In the genomic region with DNA sequence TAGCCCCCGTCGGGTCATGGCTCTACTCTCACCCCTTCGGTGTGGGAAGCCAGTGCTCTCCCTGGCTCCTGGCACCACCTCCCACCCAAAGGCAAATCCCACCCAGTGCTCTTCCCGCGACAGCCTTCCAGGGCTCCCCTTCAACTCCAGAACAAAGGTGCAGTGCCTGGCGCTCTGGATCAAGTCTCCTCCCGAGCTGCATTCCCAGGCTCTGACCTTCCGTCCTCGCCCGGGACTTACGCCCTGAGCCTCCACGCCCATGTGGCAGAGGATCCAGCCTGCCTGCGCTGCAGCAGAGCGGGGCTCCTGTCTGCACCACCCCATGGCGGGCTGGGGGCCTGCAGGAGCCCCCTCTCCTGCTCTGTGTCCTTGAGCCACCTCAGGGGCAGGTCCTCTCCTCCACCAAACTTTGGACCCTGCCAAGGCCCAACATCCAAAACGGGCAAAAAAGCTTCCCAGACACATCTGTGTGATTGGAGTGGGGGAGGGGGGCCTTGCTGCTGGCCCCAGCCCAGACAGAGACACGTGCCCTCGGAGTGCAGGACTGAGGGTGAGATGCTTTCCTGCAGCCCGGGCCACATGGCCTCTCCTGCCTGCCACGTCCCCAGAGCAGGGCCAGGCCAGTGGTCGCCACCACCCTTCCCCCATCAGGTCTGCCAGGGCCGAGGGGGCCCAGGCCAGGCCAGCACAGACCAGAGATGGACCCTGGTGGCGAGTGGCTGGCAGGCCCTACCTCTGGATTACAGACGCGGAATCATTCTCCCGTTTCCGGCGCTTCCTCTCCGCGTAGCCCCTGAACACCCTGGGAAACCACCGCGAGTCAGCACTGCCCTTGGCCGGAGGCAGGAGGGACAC, we compare ENCODE assay signal across 9 cellular contexts. TPM values are rescaled to one million over a fixed set of nuclear protein-coding genes. Genes with fewer than 3 reads are reported as not detected.
DNase-seq lines count a peak whose midpoint lies in the region; ATAC-seq and TF ChIP-seq lines count a peak whose summit lies in the region.
"Had no signal": no experiment of that assay in that cellular context is flagged by ENCODE, and none has a peak within 500 bp of the region (broad histone marks: within the 10 kb centered on the region; RNA-seq: fewer than 3 reads in every experiment).

No MANE protein-coding gene starts in this region.

- H3K36me3 Mint-ChIP-seq in WTC11: peaks cover 3% of the 10 kb centered on the region; the same call in 1 of the 2 replicates

- H3K4me1 ChIP-seq in heart right ventricle: peaks cover 18 to 36% (median 29%) of the 10 kb centered on the region in 9 donors

- DNase-seq in GM12865 (ENCODE audit: low read depth) (no peak), WTC11 (ENCODE audit: low spot score) (peak; percentile 57), heart right ventricle (no peak), posterior vena cava (ENCODE audit: low spot score) (peak; percentile 86), GM10248 (ENCODE audit: extremely low spot score) (no peak), GM13977 (ENCODE audit: low spot score) (no peak), NCI-H128 (lab: John Stamatoyannopoulos, UW; ENCODE audit: unreplicated experiment) (no peak), SKM-1 (lab: John Stamatoyannopoulos, UW; ENCODE audit: unreplicated experiment) (no peak)

- CTCF ChIA-PET in WTC11 (lab: Charles Lee): interaction anchor here (0.6 to 1.9 kb wide), 5 partner anchors 80 to 1187 kb away, joined by 3 to 8 read pairs (median 3); a partner anchor contains a TSS
- CTCF ChIA-PET in GM10248 (lab: Yijun Ruan, JAX): interaction anchor here (0.9 to 1.0 kb wide), 2 partner anchors 9 to 153 kb away, joined by 3 read pairs; a partner anchor contains a TSS

- H3K4me3 Mint-ChIP-seq in WTC11: peak overlapping the region; percentile 72

- POLR2A ChIA-PET in WTC11 (lab: Charles Lee): interaction anchor here (1.1 to 2.6 kb wide), 2 partner anchors 32 to 134 kb away, joined by 3 to 11 read pairs; a partner anchor contains a TSS
- POLR2A ChIA-PET in GM10248 (lab: Yijun Ruan, JAX): no interaction called here

- intact Hi-C loops in heart right ventricle (cut with DNase I): loop anchor here in 2 of 10 donors (5.0 to 10.0 kb wide), 2 partner anchors 32 to 150 kb away; a partner anchor contains a TSS
- intact Hi-C loops in posterior vena cava (cut with DNase I): no loop called here

- peak; percentile 14 for ATAC-seq in WTC11
- peak in 5 of 8 donors; percentile 3 to 31 (median 10) for ATAC-seq in heart right ventricle

- H3K9me3 Mint-ChIP-seq in WTC11: no peaks in the 10 kb centered on the region

- no peak for TF ChIP-seq CTCF in GM12865 (IDR thresholded peaks at IDR 0.05; ENCODE audit: insufficient read depth, low read depth, low read length, missing control alignments)
- no peak for TF ChIP-seq CTCF in WTC11 (IDR thresholded peaks at IDR 0.05)
- TF ChIP-seq CTCF in heart right ventricle (IDR thresholded peaks at IDR 0.05): no peak
- TF ChIP-seq CTCF in GM10248 (IDR thresholded peaks at IDR 0.05; ENCODE audit: control extremely low read depth, extremely low read depth, low read depth, missing control alignments): no peak
- TF ChIP-seq CTCF in GM13977 (IDR thresholded peaks at IDR 0.05; ENCODE audit: extremely low read depth, insufficient read depth, missing control alignments): no peak

- H3K27me3 ChIP-seq in heart right ventricle: no peaks in the 10 kb centered on the region

- peaks cover 6% of the 10 kb centered on the region for H3K4me1 Mint-ChIP-seq in WTC11

- H3K27me3 Mint-ChIP-seq in WTC11 (ENCODE audit: low read depth): no peaks in the 10 kb centered on the region

- 55 to 57% methylated on average over 33 of the region's 33 CpGs for WGBS in heart right ventricle, 2 donors

- peak overlapping the region; percentile 68 for H3K27ac Mint-ChIP-seq in WTC11

- in situ Hi-C loops in GM13977 (cut with MboI; ENCODE audit: low pct_unique_long_range_greater_than_20kb, low sequenced_read_pairs, unreplicated experiment): no loop called here

- peak overlapping the region; percentile 42 for H3K4me3 ChIP-seq in GM12865 (ENCODE audit: low read depth, low read length)
- peak overlapping the region in 9 of 10 donors; percentile 19 to 54 (median 51) for H3K4me3 ChIP-seq in heart right ventricle

- H3K36me3 ChIP-seq in heart right ventricle: peaks cover 0 to 36% (median 0%) of the 10 kb centered on the region in 9 donors

- peak overlapping the region in 9 of 10 donors; percentile 3 to 75 (median 67) for H3K27ac ChIP-seq in heart right ventricle

- H3K9me3 ChIP-seq in heart right ventricle: no peaks in the 10 kb centered on the region

TF ChIP-seq in WTC11, 78 proteins besides CTCF, POLR2A, EP300 and RAD21:
- TF ChIP-seq, protein P1, sequence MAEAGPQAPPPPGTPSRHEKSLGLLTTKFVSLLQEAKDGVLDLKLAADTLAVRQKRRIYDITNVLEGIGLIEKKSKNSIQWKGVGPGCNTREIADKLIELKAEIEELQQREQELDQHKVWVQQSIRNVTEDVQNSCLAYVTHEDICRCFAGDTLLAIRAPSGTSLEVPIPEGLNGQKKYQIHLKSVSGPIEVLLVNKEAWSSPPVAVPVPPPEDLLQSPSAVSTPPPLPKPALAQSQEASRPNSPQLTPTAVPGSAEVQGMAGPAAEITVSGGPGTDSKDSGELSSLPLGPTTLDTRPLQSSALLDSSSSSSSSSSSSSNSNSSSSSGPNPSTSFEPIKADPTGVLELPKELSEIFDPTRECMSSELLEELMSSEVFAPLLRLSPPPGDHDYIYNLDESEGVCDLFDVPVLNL (CRISPR knock-in tag; IDR thresholded peaks at IDR 0.05; ENCODE audit: borderline replicate concordance, low read depth): no peak
- TF ChIP-seq GABPB1 (CRISPR knock-in tag; IDR thresholded peaks at IDR 0.05): peak; percentile 45; the same call in 1 of the 2 replicates
TF ChIP-seq in WTC11: peak in this region for 1.

RNA-seq across cellular contexts. Expression of a gene that starts 4.4 kb away (rescaled TPM):
- total RNA-seq in WTC11 (2021) (61.6 to 63.7 TPM (median 61.9 TPM) in 3 replicates), heart right ventricle (10 to 100 TPM in 4 of 10 donors, 1 to 10 TPM in 6; 5.3 to 17.0 (median 9.0) TPM), posterior vena cava (10 to 100 TPM; 47.6 to 55.5 TPM)
- 10 to 100 TPM; 18.3 to 29.3 TPM for polyA plus RNA-seq in heart right ventricle

RNA-seq across cellular contexts. Expression of a gene that starts 13.6 kb away (rescaled TPM):
- total RNA-seq in WTC11 (2021) (2.0 to 2.5 TPM (median 2.3 TPM) in 3 replicates), heart right ventricle (not detected), posterior vena cava (not detected)
- under 1 TPM; 0.03 to 0.15 TPM for polyA plus RNA-seq in heart right ventricle
- total RNA-seq: RPMI7951 had no signal

RNA-seq across cellular contexts. Expression of a gene that starts 31.5 kb away (rescaled TPM):
- total RNA-seq in WTC11 (2021): 2.9 to 5.9 TPM (median 4.8 TPM) in 3 replicates
- total RNA-seq in heart right ventricle: 1 to 10 TPM; 2.5 to 5.3 (median 3.0) TPM
- 10 to 100 TPM in 1 of 2 donors, under 1 TPM in 1; 0.62 to 10.6 TPM for polyA plus RNA-seq in heart right ventricle
- 1 to 10 TPM; 2.0 to 2.7 TPM for total RNA-seq in posterior vena cava
- total RNA-seq: RPMI7951 had no signal

RNA-seq across cellular contexts. Expression of a gene that starts 31.8 kb away (rescaled TPM):
- total RNA-seq in WTC11 (2021) (20.4 to 23.1 TPM (median 21.2 TPM) in 3 replicates), heart right ventricle (10 to 100 TPM in 3 of 10 donors, 1 to 10 TPM in 7; 7.8 to 14.0 (median 9.2) TPM), posterior vena cava (10 to 100 TPM; 13.9 to 14.6 TPM)
- polyA plus RNA-seq in heart right ventricle: 10 to 100 TPM in 1 of 2 donors, 1 to 10 TPM in 1; 5.8 to 33.0 TPM

Comparison
In these comparisons a context has a peak if more than half of its experiments do, and no peak if none do; other contexts are left out.
1. DNase-seq: peak in WTC11 (single experiment) and posterior vena cava (single experiment); none in GM12865 (single experiment), heart right ventricle (0 of 2), GM10248 (single experiment), GM13977 (single experiment), NCI-H128 (single experiment) and SKM-1 (single experiment).